In the genomic region with DNA sequence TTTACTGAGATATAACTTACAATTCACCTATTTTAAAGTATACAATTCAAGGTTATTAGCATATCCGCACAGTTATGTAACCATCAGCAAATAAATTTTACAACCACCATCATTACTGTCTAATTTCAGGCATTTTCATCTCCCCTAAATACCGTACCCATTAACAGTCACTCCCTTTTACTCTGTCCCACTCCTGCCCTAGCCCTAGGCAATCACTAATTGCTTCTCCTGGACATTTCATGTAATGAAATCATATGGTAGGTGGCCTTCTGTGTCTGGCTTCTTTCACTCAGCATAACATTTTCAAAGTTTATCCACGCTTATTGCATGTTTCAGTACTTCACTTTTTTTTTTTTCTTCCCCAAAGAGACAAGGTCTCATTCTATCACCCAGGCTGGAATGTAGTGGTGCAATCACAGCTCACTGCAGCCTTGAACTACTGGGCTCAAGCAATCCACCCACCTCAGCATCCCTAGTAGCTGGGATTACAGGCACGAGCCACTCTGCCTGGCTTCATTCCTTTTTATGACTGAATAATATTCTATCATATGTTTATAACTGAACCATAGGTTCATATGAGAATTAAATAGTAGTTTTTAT, we compare ENCODE assay signal across 1 cellular context.
TF ChIP-seq lines count a peak whose summit lies in the region.

No MANE protein-coding gene starts in this region.

TF ChIP-seq in HepG2, 621 proteins besides CTCF, POLR2A, EP300 and RAD21 (continued from another document):
- TF ChIP-seq SOX6 (IDR thresholded peaks at IDR 0.05) (no peak), SOX6 (CRISPR knock-in tag; IDR thresholded peaks at IDR 0.05) (peak; percentile 27; the same call in 1 of the 2 replicates), TCF12 (IDR thresholded peaks at IDR 0.05) (no peak), TCF12 (CRISPR knock-in tag; IDR thresholded peaks at IDR 0.05) (no peak), SIN3A (IDR thresholded peaks at IDR 0.05; ENCODE audit: borderline replicate concordance, low read depth, low read length) (no peak), HNF4A (CRISPR knock-in tag; IDR thresholded peaks at IDR 0.05) (peak; percentile 64), SALL1 (CRISPR knock-in tag; IDR thresholded peaks at IDR 0.05) (0 out of 2 replicates have a peak, but pooled peaks have one; percentile 17)
- TF ChIP-seq, protein P1, sequence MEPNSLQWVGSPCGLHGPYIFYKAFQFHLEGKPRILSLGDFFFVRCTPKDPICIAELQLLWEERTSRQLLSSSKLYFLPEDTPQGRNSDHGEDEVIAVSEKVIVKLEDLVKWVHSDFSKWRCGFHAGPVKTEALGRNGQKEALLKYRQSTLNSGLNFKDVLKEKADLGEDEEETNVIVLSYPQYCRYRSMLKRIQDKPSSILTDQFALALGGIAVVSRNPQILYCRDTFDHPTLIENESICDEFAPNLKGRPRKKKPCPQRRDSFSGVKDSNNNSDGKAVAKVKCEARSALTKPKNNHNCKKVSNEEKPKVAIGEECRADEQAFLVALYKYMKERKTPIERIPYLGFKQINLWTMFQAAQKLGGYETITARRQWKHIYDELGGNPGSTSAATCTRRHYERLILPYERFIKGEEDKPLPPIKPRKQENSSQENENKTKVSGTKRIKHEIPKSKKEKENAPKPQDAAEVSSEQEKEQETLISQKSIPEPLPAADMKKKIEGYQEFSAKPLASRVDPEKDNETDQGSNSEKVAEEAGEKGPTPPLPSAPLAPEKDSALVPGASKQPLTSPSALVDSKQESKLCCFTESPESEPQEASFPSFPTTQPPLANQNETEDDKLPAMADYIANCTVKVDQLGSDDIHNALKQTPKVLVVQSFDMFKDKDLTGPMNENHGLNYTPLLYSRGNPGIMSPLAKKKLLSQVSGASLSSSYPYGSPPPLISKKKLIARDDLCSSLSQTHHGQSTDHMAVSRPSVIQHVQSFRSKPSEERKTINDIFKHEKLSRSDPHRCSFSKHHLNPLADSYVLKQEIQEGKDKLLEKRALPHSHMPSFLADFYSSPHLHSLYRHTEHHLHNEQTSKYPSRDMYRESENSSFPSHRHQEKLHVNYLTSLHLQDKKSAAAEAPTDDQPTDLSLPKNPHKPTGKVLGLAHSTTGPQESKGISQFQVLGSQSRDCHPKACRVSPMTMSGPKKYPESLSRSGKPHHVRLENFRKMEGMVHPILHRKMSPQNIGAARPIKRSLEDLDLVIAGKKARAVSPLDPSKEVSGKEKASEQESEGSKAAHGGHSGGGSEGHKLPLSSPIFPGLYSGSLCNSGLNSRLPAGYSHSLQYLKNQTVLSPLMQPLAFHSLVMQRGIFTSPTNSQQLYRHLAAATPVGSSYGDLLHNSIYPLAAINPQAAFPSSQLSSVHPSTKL (CRISPR knock-in tag; IDR thresholded peaks at IDR 0.05) = peak; percentile 31; the same call in 1 of the 2 replicates
